Comparison of ENCODE assay signal across 1 cellular context in genomic region chr19:48321622-48322591, GRCh38.
TF ChIP-seq lines count a peak whose summit lies in the region.

No MANE protein-coding gene starts in this region.

TF ChIP-seq in K562, 482 proteins besides CTCF, POLR2A, EP300 and RAD21 (continued from another document and continues in another):
- TF ChIP-seq ARID1B (IDR thresholded peaks at IDR 0.05) (peak; percentile 87), ZMIZ1 (IDR thresholded peaks at IDR 0.05; ENCODE audit: low read depth in 2 of 2, low read length in 2 of 2) (peak in 1 of 2 experiments; percentile 57; a peak in 2 of 4 replicates), SLC30A9 (CRISPR knock-in tag; IDR thresholded peaks at IDR 0.05) (no peak), DIDO1 (tag; IDR thresholded peaks at IDR 0.05; ENCODE audit: low read depth) (no peak), HIVEP1 (CRISPR knock-in tag; IDR thresholded peaks at IDR 0.05) (peak; percentile 82), CEBPG (CRISPR knock-in tag; IDR thresholded peaks at IDR 0.05) (0 out of 2 replicates have a peak, but pooled peaks have one; percentile 15), CEBPG (tag; conservative IDR thresholded peaks at IDR 0.05 in 1 of 2, IDR thresholded peaks at IDR 0.05 in 1 of 2) (no peak), ZC3H8 (IDR thresholded peaks at IDR 0.05) (no peak), NCOA6 (IDR thresholded peaks at IDR 0.05) (no peak), HES1 (IDR thresholded peaks at IDR 0.05; ENCODE audit: low read depth) (peak; percentile 97), ZNF24 (IDR thresholded peaks at IDR 0.05) (no peak), SP2 (IDR thresholded peaks at IDR 0.05; ENCODE audit: extremely low read depth, low read depth, low read length, poor library complexity, severe bottlenecking) (no peak), PRMT5 (CRISPR knock-in tag; IDR thresholded peaks at IDR 0.05) (no peak), ZNF347 (CRISPR knock-in tag; IDR thresholded peaks at IDR 0.05; ENCODE audit: low read depth) (no peak), ZEB2 (IDR thresholded peaks at IDR 0.05) (no peak), ZBTB2 (IDR thresholded peaks at IDR 0.05) (no peak; the same call in 1 of the 2 replicates), POLR2AphosphoS2 (IDR thresholded peaks at IDR 0.05; ENCODE audit: low read length) (peak; percentile 90), RBM17 (IDR thresholded peaks at IDR 0.05; ENCODE audit: borderline replicate concordance, low read depth, low read length) (no peak), NONO (IDR thresholded peaks at IDR 0.05; ENCODE audit: low read depth in 2 of 2, low read length in 1 of 2) (0 out of 4 replicates have a peak, but pooled peaks of 1 of the 2 experiments have one; percentile 57), ELF1 (tag; IDR thresholded peaks at IDR 0.05) (peak; percentile 94), ZNF12 (CRISPR knock-in tag; IDR thresholded peaks at IDR 0.05) (no peak; the same call in 1 of the 2 replicates), SMARCB1 (IDR thresholded peaks at IDR 0.05; ENCODE audit: insufficient read length, low read depth) (no peak), ZNF140 (CRISPR knock-in tag; IDR thresholded peaks at IDR 0.05) (no peak), ZKSCAN1 (IDR thresholded peaks at IDR 0.05; ENCODE audit: low read depth, low read length) (peak; percentile 14; the same call in 1 of the 2 replicates), ARID3B (CRISPR knock-in tag; IDR thresholded peaks at IDR 0.05; ENCODE audit: borderline replicate concordance) (no peak), MLLT1 (IDR thresholded peaks at IDR 0.05) (peak in 1 of 2 experiments; percentile 93; a peak in 2 of 4 replicates), TBL1XR1 (IDR thresholded peaks at IDR 0.05; ENCODE audit: low read length in 2 of 2) (peak in 1 of 2 experiments; percentile 44; a peak in 1 of 4 replicates), CREB5 (CRISPR knock-in tag; IDR thresholded peaks at IDR 0.05) (no peak), RAD51 (IDR thresholded peaks at IDR 0.05; ENCODE audit: borderline replicate concordance, low read depth) (peak; percentile 87), ZNF408 (CRISPR knock-in tag; IDR thresholded peaks at IDR 0.05; ENCODE audit: low read depth) (no peak), ZNF277 (CRISPR knock-in tag; IDR thresholded peaks at IDR 0.05; ENCODE audit: borderline replicate concordance) (no peak), ATF6 (CRISPR knock-in tag; IDR thresholded peaks at IDR 0.05) (0 out of 2 replicates have a peak, but pooled peaks have one; percentile 45), TAL1 (IDR thresholded peaks at IDR 0.05) (peak; percentile 50; the same call in 1 of the 2 replicates), TCF7L2 (IDR thresholded peaks at IDR 0.05; ENCODE audit: low read depth, low read length) (no peak), SMC3 (conservative IDR thresholded peaks at IDR 0.05; ENCODE audit: insufficient read depth, low read depth, low read length) (no peak; the same call in 1 of the 2 replicates), BHLHE40 (IDR thresholded peaks at IDR 0.05; ENCODE audit: low read length) (peak; percentile 81), ZNF407 (IDR thresholded peaks at IDR 0.05; ENCODE audit: low read depth) (peak; percentile 74; the same call in 1 of the 2 replicates), ESRRA (IDR thresholded peaks at IDR 0.05; ENCODE audit: borderline replicate concordance, low read depth) (peak; percentile 96; the same call in 1 of the 2 replicates)
